In genomic region chr7:159140170-159140910, GRCh38 we compare ENCODE assay signal across 1 cellular context.
A peak's percentile ranks its signal among the peaks of the same experiment; 100 is the strongest.
TF ChIP-seq lines count a peak whose summit lies in the region.

No MANE protein-coding gene starts in this region.

TF ChIP-seq in K562, 482 proteins besides CTCF, POLR2A, EP300 and RAD21 (continued from another document):
- TF ChIP-seq, protein P1, sequence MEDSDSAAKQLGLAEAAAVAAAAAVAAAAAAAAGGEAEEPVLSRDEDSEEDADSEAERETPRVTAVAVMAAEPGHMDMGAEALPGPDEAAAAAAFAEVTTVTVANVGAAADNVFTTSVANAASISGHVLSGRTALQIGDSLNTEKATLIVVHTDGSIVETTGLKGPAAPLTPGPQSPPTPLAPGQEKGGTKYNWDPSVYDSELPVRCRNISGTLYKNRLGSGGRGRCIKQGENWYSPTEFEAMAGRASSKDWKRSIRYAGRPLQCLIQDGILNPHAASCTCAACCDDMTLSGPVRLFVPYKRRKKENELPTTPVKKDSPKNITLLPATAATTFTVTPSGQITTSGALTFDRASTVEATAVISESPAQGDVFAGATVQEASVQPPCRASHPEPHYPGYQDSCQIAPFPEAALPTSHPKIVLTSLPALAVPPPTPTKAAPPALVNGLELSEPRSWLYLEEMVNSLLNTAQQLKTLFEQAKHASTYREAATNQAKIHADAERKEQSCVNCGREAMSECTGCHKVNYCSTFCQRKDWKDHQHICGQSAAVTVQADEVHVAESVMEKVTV (CRISPR knock-in tag; IDR thresholded peaks at IDR 0.05) = no peak
- TF ChIP-seq SMAD2 (IDR thresholded peaks at IDR 0.05; ENCODE audit: low read depth, low read length) = no peak
- TF ChIP-seq SMC3 (conservative IDR thresholded peaks at IDR 0.05; ENCODE audit: insufficient read depth, low read depth, low read length) = 0 out of 2 replicates have a peak, but pooled peaks have one; percentile 8
- TF ChIP-seq ZNF561 (CRISPR knock-in tag; conservative IDR thresholded peaks at IDR 0.05) = no peak
TF ChIP-seq in K562: peak in this region for 1.
